Comparison of ENCODE assay signal across 8 cellular contexts in genomic region chr9:137423810-137424291, GRCh38. TPM values are rescaled to one million over a fixed set of nuclear protein-coding genes. Genes with fewer than 3 reads are reported as not detected.
DNase-seq lines count a peak whose midpoint lies in the region; ATAC-seq and TF ChIP-seq lines count a peak whose summit lies in the region.

No MANE protein-coding gene starts in this region.

- H3K9me3 Mint-ChIP-seq in T-cell (no peaks in the 10 kb centered on the region), endothelial cell (ENCODE audit: unreplicated experiment) (no peaks in the 10 kb centered on the region)

- POLR2A ChIA-PET in T-cell (lab: Charles Lee), result interaction anchor here in 1 of 2 donors (0.5 kb wide), 1 partner anchor 101 kb away, joined by 3 read pairs; no protein-coding TSS in a partner anchor

- no peak overlapping the region for H3K27ac Mint-ChIP-seq in T-cell
- no peak overlapping the region for H3K27ac Mint-ChIP-seq in endothelial cell (ENCODE audit: unreplicated experiment)

- no peaks in the 10 kb centered on the region for H3K36me3 Mint-ChIP-seq in T-cell
- H3K36me3 Mint-ChIP-seq in endothelial cell (ENCODE audit: low read depth, unreplicated experiment), result no peaks in the 10 kb centered on the region

- H3K9ac ChIP-seq in skeletal muscle satellite cell (ENCODE audit: low read depth, low read length), result no peak overlapping the region

- peak overlapping the region; percentile 80 for H3K4me2 ChIP-seq in skeletal muscle satellite cell (ENCODE audit: low read length)

- no peaks in the 10 kb centered on the region for H3K9me3 ChIP-seq in skeletal muscle satellite cell (replicated peaks; ENCODE audit: low read length)

- H3K27me3 ChIP-seq in skeletal muscle satellite cell (ENCODE audit: control insufficient read depth, insufficient read depth, low read length), result no peaks in the 10 kb centered on the region

- H3K4me3 Mint-ChIP-seq in T-cell, result peak overlapping the region in 2 of 3 donors; percentile 71 to 75
- H3K4me3 Mint-ChIP-seq in endothelial cell (ENCODE audit: unreplicated experiment), result no peak overlapping the region

- H3K4me1 Mint-ChIP-seq in T-cell (peaks cover 0 to 20% (median 14%) of the 10 kb centered on the region in 3 donors), endothelial cell (ENCODE audit: unreplicated experiment) (peaks cover 4% of the 10 kb centered on the region)

- in situ Hi-C loops in ACHN (cut with HindIII; ENCODE audit: low pct_ligation_motif_present, low pct_unique_long_range_greater_than_20kb, low sequenced_read_pairs), result no loop called here

- CTCF ChIA-PET in T-cell (lab: Charles Lee), result interaction anchor here in 1 of 2 donors (0.6 to 1.3 kb wide), 2 partner anchors 100 to 128 kb away, joined by 4 read pairs; partner anchors contain the start of gene MRPL41

- peak overlapping the region; percentile 76 for H3K4me3 ChIP-seq in skeletal muscle satellite cell (ENCODE audit: low read length)

- H3K4me1 ChIP-seq in skeletal muscle satellite cell (ENCODE audit: control insufficient read depth, insufficient read depth, low read length), result peaks cover 25% of the 10 kb centered on the region

- TF ChIP-seq CTCF in endothelial cell (IDR thresholded peaks at IDR 0.05; ENCODE audit: unreplicated experiment), result no peak

- intact Hi-C loops in left cardiac atrium (cut with DNase I), result no loop called here

- ATAC-seq in GM21528 (IDR thresholded peaks at IDR 0.05; ENCODE audit: low FRiP score, unreplicated experiment) (peak; percentile 7), T-cell (replicated peaks in 1 of 4) (peak in 2 of 4 experiments; percentile 1 to 2), left cardiac atrium (peak; percentile 24 to 52)

- H3K36me3 ChIP-seq in skeletal muscle satellite cell (ENCODE audit: insufficient read depth, low read length), result no peaks in the 10 kb centered on the region

- H3K27me3 Mint-ChIP-seq in T-cell (no peaks in the 10 kb centered on the region), endothelial cell (ENCODE audit: unreplicated experiment) (peaks cover 13% of the 10 kb centered on the region)

- DNase-seq in ACHN, result peak; percentile 31
- no peak for DNase-seq in T-cell
- DNase-seq in left cardiac atrium, result no peak
- no peak for DNase-seq in NCI-H2171 (lab: John Stamatoyannopoulos, UW)
- no peak for DNase-seq in endothelial cell (ENCODE audit: low spot score)
- no peak for DNase-seq in T1000 (lab: John Stamatoyannopoulos, UW)

RNA-seq across cellular contexts. Expression of gene NOXA1, which starts 0.7 kb away (rescaled TPM):
- total RNA-seq in T-cell, result 10 to 100 TPM in 2 of 5 donors, 1 to 10 TPM in 3; 6.4 to 11.7 (median 8.1) TPM
- total RNA-seq in left cardiac atrium, result 1 to 10 TPM; 2.5 to 5.3 TPM
- 0.25 TPM in 1 of 2 replicates, not detected in the other for total RNA-seq in skeletal muscle satellite cell (2012; rRNA removed)
- total RNA-seq in endothelial cell (ENCODE audit: unreplicated experiment), result 0.36 TPM

RNA-seq across cellular contexts. Expression of gene EXD3, which starts 0.9 kb away (rescaled TPM):
- total RNA-seq in T-cell, result 10 to 100 TPM; 18.5 to 43.8 (median 38.0) TPM
- 10 to 100 TPM in 1 of 2 donors, 1 to 10 TPM in 1; 8.0 to 11.7 TPM for total RNA-seq in left cardiac atrium
- 2.4 and 4.6 TPM in 2 replicates for total RNA-seq in skeletal muscle satellite cell (2012; rRNA removed)
- 19.9 TPM for total RNA-seq in endothelial cell (ENCODE audit: unreplicated experiment)

RNA-seq across cellular contexts. Expression of gene ENTPD8, which starts 17.3 kb away (rescaled TPM):
- total RNA-seq in T-cell (not detected), left cardiac atrium (not detected), endothelial cell (ENCODE audit: unreplicated experiment) (0.21 TPM)
- total RNA-seq in skeletal muscle satellite cell (2012; rRNA removed), result not detected in 2 replicates

RNA-seq across cellular contexts. Expression of gene NSMF, which starts 35.3 kb away (rescaled TPM):
- 10 to 100 TPM; 40.5 to 89.5 (median 51.7) TPM for total RNA-seq in T-cell
- total RNA-seq in left cardiac atrium, result 10 to 100 TPM; 20.5 to 25.1 TPM
- 40.8 and 46.6 TPM in 2 replicates for total RNA-seq in skeletal muscle satellite cell (2012; rRNA removed)
- 43.0 TPM for total RNA-seq in endothelial cell (ENCODE audit: unreplicated experiment)
